ENCODE assay signal across 1 cellular context in the genomic region with DNA sequence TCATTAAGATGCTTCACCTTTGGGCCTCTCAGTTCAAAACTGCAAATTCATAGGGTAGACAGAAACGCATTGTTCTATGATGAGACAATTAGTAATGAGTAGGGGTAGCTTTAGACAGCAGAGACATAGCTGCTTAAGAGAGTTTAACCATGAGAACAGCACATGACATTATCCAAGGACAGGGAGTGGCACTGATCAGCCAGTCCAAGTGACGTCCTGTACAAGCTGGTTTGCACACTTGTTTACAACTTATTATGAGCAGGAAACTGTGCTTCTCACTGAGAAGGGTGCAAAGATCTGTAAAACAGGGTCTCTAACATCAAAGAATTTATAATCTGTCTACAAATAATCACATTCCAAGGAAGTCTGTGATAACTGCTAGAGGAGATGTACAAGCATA.
TF ChIP-seq lines count a peak whose summit lies in the region.

No MANE protein-coding gene starts in this region.

TF ChIP-seq in K562, 482 proteins besides CTCF, POLR2A, EP300 and RAD21:
- TF ChIP-seq CEBPB (tag; IDR thresholded peaks at IDR 0.05) (no peak), SMARCA4 (IDR thresholded peaks at IDR 0.05) (no peak), HCFC1 (IDR thresholded peaks at IDR 0.05; ENCODE audit: low read depth, low read length) (no peak), MCM3 (IDR thresholded peaks at IDR 0.05) (no peak), HNRNPLL (IDR thresholded peaks at IDR 0.05; ENCODE audit: low read depth, low read length, poor library complexity, severe bottlenecking) (no peak)
- TF ChIP-seq, protein P1, sequence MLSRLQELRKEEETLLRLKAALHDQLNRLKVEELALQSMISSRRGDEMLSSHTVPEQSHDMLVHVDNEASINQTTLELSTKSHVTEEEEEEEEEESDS (CRISPR knock-in tag; IDR thresholded peaks at IDR 0.05): no peak
